In the genomic region with DNA sequence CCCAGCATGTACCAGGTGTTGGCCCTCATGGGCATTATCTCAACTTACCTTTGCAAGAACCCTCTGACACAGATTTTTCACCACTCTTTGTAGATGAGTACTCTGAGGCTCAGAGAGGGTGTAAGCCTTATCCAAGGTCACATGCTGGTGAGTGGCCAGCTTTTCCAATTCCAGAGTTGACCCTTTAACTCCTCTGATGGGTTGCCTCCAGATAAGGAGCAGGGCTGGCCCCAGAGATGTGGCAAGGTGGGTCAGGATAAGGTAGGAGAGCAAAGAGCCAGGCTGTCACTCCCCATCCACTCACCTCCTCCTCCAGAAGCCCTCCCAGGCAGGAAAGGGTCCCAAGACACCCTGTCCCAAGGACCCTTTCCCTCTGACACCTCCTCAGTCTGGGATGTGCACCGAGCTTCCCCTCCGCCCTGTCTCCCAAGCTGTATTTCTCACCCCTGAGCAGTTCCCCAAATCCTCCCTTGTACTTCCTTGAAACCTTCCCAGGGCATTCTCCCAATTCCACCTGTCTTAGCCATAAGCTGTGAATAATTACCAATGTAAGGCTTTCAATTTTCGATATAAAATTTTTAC, we compare ENCODE assay signal across 1 cellular context.
TF ChIP-seq lines count a peak whose summit lies in the region.

No MANE protein-coding gene starts in this region.

TF ChIP-seq in K562, 482 proteins besides CTCF, POLR2A, EP300 and RAD21 (continued from another document):
- TF ChIP-seq ARID1B (IDR thresholded peaks at IDR 0.05) (peak; percentile 50), TAF15 (IDR thresholded peaks at IDR 0.05; ENCODE audit: low read depth, low read length) (no peak), NCOR1 (IDR thresholded peaks at IDR 0.05) (peak; percentile 64; the same call in 1 of the 2 replicates), TAL1 (IDR thresholded peaks at IDR 0.05) (peak; percentile 64)
TF ChIP-seq in K562: peak in this region for 12.
